In genomic region chr1:167713330-167714081, GRCh38 we compare ENCODE assay signal across 8 cellular contexts. TPM values are rescaled to one million over a fixed set of nuclear protein-coding genes. Genes with fewer than 3 reads are reported as not detected.
DNase-seq lines count a peak whose midpoint lies in the region; ATAC-seq, FAIRE-seq and TF ChIP-seq lines count a peak whose summit lies in the region.

No MANE protein-coding gene starts in this region.

- no peak for TF ChIP-seq CTCF in Calu3 (IDR thresholded peaks at IDR 0.05; ENCODE audit: unreplicated experiment)

- no peaks in the 10 kb centered on the region for H3K9me3 Mint-ChIP-seq in Calu3 (ENCODE audit: low read depth, unreplicated experiment)
- no peaks in the 10 kb centered on the region for H3K9me3 Mint-ChIP-seq in activated naive CD8-positive, alpha-beta T cell treated with anti-CD3 and anti-CD28 coated beads, Interleukin-2, amount 50 U/mL, for 24 hours

- H3K36me3 Mint-ChIP-seq in Calu3 (ENCODE audit: insufficient read depth, unreplicated experiment): peaks cover 32% of the 10 kb centered on the region
- peaks cover 8% of the 10 kb centered on the region for H3K36me3 Mint-ChIP-seq in activated naive CD8-positive, alpha-beta T cell treated with anti-CD3 and anti-CD28 coated beads, Interleukin-2, amount 50 U/mL, for 24 hours (ENCODE audit: low read depth)

- peaks cover 12% of the 10 kb centered on the region for H3K27me3 Mint-ChIP-seq in Calu3 (ENCODE audit: unreplicated experiment)
- peaks cover 9% of the 10 kb centered on the region for H3K27me3 Mint-ChIP-seq in activated naive CD8-positive, alpha-beta T cell treated with anti-CD3 and anti-CD28 coated beads, Interleukin-2, amount 50 U/mL, for 24 hours

- FAIRE-seq in RCC 7860 (lab: Jason Lieb, UNC): no peak

- no TSS peak for BruUV-seq in Calu3 (replicated peaks; lab: Mats Ljungman, UMichigan)

- intact Hi-C loops in Calu3 (cut with micrococcal nuclease; ENCODE audit: unreplicated experiment): no loop called here

- peak overlapping the region; percentile 89 for H3K4me3 ChIP-seq in iPS-18c (ENCODE audit: insufficient read depth, low read depth, low read length)

- peaks cover 22% of the 10 kb centered on the region for H3K4me1 Mint-ChIP-seq in Calu3 (ENCODE audit: low read depth, unreplicated experiment)
- H3K4me1 Mint-ChIP-seq in activated naive CD8-positive, alpha-beta T cell treated with anti-CD3 and anti-CD28 coated beads, Interleukin-2, amount 50 U/mL, for 24 hours: peaks cover 50% of the 10 kb centered on the region

- peak overlapping the region; percentile 78 for H3K4me3 Mint-ChIP-seq in Calu3 (ENCODE audit: low read depth, unreplicated experiment)
- peak overlapping the region; percentile 93 for H3K4me3 Mint-ChIP-seq in activated naive CD8-positive, alpha-beta T cell treated with anti-CD3 and anti-CD28 coated beads, Interleukin-2, amount 50 U/mL, for 24 hours

- DNase-seq in Calu3 (peak; percentile 11), NAMALWA (ENCODE audit: low spot score) (peak; percentile 63), RCC 7860 (ENCODE audit: low spot score) (no peak), cerebellum (ENCODE audit: low spot score) (no peak), pons (ENCODE audit: low spot score) (no peak)
- DNase-seq in activated naive CD8-positive, alpha-beta T cell treated with anti-CD3 and anti-CD28 coated beads, Interleukin-2, amount 50 U/mL, for 24 hours: peak; percentile 37
- peak; percentile 23 to 38 for DNase-seq in stimulated activated CD4-positive, alpha-beta T cell treated with anti-CD3 and anti-CD28 coated beads, Interleukin-2, amount 100 ng/mL, for 24 hours

- peak overlapping the region; percentile 97 for H3K27ac Mint-ChIP-seq in Calu3 (ENCODE audit: unreplicated experiment)
- peak overlapping the region; percentile 99 for H3K27ac Mint-ChIP-seq in activated naive CD8-positive, alpha-beta T cell treated with anti-CD3 and anti-CD28 coated beads, Interleukin-2, amount 50 U/mL, for 24 hours

- no peaks in the 10 kb centered on the region for H3K9me3 ChIP-seq in iPS-18c (ENCODE audit: control insufficient read depth, insufficient read depth, low read length)

- CTCF ChIA-PET in Calu3 (lab: Charles Lee): interaction anchor here (0.6 kb wide), 2 partner anchors 17 to 1488 kb away, joined by 3 to 4 read pairs; no protein-coding TSS in a partner anchor

- no peak for ATAC-seq in activated naive CD8-positive, alpha-beta T cell treated with anti-CD3 and anti-CD28 coated beads, Interleukin-2, amount 50 U/mL, for 24 hours

RNA-seq across cellular contexts. Expression of gene MPZL1, which starts 8.3 kb away (rescaled TPM):
- total RNA-seq in Calu3 (2022) (129 and 139 TPM in 2 replicates), cerebellum (134 TPM)

Comparison
In these comparisons a context has a peak if more than half of its experiments do, and no peak if none do; other contexts are left out.
1. DNase-seq: peak in Calu3 (single experiment), NAMALWA (single experiment), activated naive CD8-positive, alpha-beta T cell treated with anti-CD3 and anti-CD28 coated beads, Interleukin-2, amount 50 U/mL, for 24 hours (single experiment) and stimulated activated CD4-positive, alpha-beta T cell treated with anti-CD3 and anti-CD28 coated beads, Interleukin-2, amount 100 ng/mL, for 24 hours (2 of 2); none in RCC 7860 (single experiment), cerebellum (single experiment) and pons (single experiment).